ENCODE assay signal across 12 cellular contexts in genomic region chr17:2562162-2562858, GRCh38.
"Had no signal": no experiment of that assay in that cellular context is flagged by ENCODE, and none has a peak within 500 bp of the region (broad histone marks: within the 10 kb centered on the region; RNA-seq: fewer than 3 reads in every experiment).

No MANE protein-coding gene starts in this region.

- H3K27ac ChIP-seq: colonic mucosa, gastrocnemius medialis, neutrophil, right atrium auricular region, tibial artery, vagina had no signal

- H3K36me3 ChIP-seq: colonic mucosa, gastrocnemius medialis, neutrophil, right atrium auricular region, tibial artery, vagina had no signal

- H3K4me3 ChIP-seq: colonic mucosa, gastrocnemius medialis, right atrium auricular region, tibial artery, vagina had no signal

- DNase-seq: activated CD4-positive, alpha-beta T cell treated with anti-CD3 and anti-CD28 coated beads, Interleukin-2, amount 50 U/mL, for 48 hours; colonic mucosa; gastrocnemius medialis; left ventricle myocardium superior; posterior cingulate gyrus; small intestine; T-helper 2 cell; tibial artery had no signal

- H3K9me3 ChIP-seq: colonic mucosa, gastrocnemius medialis, neutrophil, tibial artery, vagina had no signal

- H3K27me3 ChIP-seq: colonic mucosa, gastrocnemius medialis, neutrophil, right atrium auricular region, vagina had no signal

- ATAC-seq: activated CD4-positive, CD25-positive, alpha-beta regulatory T cell treated with anti-CD3 and anti-CD28 coated beads, Interleukin-2, amount 50 U/mL, for 24 hours; gastrocnemius medialis; left ventricle myocardium superior had no signal

- H3K4me1 ChIP-seq: colonic mucosa, gastrocnemius medialis, right atrium auricular region, tibial artery, vagina had no signal
